In the genomic region with DNA sequence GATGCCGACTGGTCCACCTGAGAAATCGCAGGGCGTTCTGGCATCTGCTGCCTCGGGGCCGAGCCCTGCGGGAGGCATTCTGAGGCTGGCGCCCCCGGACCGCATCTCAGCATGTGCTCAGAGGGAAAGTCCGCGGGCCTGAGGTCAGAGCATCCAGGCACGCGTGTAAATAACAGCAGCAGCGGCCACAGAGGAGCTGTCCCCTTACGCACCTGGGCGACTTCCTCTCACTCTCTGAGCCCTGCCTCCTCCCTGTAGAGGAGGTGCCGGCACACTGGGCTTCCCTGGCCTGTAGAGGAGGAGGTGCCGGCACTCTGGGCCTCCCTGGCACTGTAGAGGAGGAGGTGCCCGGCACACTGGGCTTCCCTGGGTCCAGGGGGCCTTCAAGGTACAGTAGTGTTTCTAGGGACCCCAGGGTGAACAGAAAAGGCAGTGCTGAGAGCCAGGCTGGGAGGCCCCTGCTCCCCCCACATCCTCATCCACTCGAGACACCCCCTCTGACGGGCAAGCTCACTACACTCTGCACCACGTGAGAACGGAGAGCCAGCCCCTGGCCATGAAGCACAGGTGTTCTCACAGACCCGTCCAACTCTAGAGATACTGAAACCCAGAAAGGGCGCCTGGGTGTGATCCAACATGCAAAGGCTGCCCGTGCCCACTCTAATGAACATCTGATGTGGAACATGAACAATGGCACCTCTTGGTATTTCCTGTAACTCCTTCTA, we compare ENCODE assay signal across 14 cellular contexts.
"Had no signal": no experiment of that assay in that cellular context is flagged by ENCODE, and none has a peak within 500 bp of the region (broad histone marks: within the 10 kb centered on the region; RNA-seq: fewer than 3 reads in every experiment).

No MANE protein-coding gene starts in this region.

- DNase-seq: activated CD4-positive, alpha-beta T cell treated with anti-CD3 and anti-CD28 coated beads, Interleukin-2, amount 50 U/mL, for 1 hour; activated naive CD4-positive, alpha-beta T cell treated with anti-CD3 and anti-CD28 coated beads for 36 hours; activated naive CD8-positive, alpha-beta T cell treated with anti-CD3 and anti-CD28 coated beads, Interleukin-2, amount 50 U/mL, for 24 hours; hippocampal formation; kidney; stimulated activated CD4-positive, alpha-beta T cell treated with anti-CD3 and anti-CD28 coated beads, Interleukin-4, amount 100 ng/mL, for 24 hours; stimulated activated naive CD4-positive, alpha-beta T cell treated with Interleukin-2 at 50 U/mL for 16 hours; T-helper 9 cell had no signal

- H3K27ac ChIP-seq: pancreas, skin epidermis had no signal

- H3K4me1 Mint-ChIP-seq: neural crest cell had no signal

- H3K4me3 Mint-ChIP-seq: activated naive CD4-positive, alpha-beta T cell treated with anti-CD3 and anti-CD28 coated beads for 36 hours; activated naive CD8-positive, alpha-beta T cell treated with anti-CD3 and anti-CD28 coated beads, Interleukin-2, amount 50 U/mL, for 24 hours; type B pancreatic cell had no signal

- H3K4me3 ChIP-seq: esophagus muscularis mucosa, pancreas, skin epidermis had no signal

- ATAC-seq: activated CD4-positive, CD25-positive, alpha-beta regulatory T cell treated with anti-CD3 and anti-CD28 coated beads, Interleukin-2, amount 50 U/mL, for 24 hours; activated naive CD8-positive, alpha-beta T cell treated with anti-CD3 and anti-CD28 coated beads, Interleukin-2, amount 50 U/mL, for 24 hours; pancreas had no signal

- H3K27me3 Mint-ChIP-seq: activated naive CD8-positive, alpha-beta T cell treated with anti-CD3 and anti-CD28 coated beads, Interleukin-2, amount 50 U/mL, for 24 hours; type B pancreatic cell had no signal

- H3K9me3 ChIP-seq: esophagus muscularis mucosa, pancreas had no signal

- H3K9me3 Mint-ChIP-seq: activated naive CD4-positive, alpha-beta T cell treated with anti-CD3 and anti-CD28 coated beads for 36 hours; activated naive CD8-positive, alpha-beta T cell treated with anti-CD3 and anti-CD28 coated beads, Interleukin-2, amount 50 U/mL, for 24 hours; type B pancreatic cell had no signal

- H3K27me3 ChIP-seq: esophagus muscularis mucosa, pancreas had no signal

- H3K27ac Mint-ChIP-seq: activated naive CD4-positive, alpha-beta T cell treated with anti-CD3 and anti-CD28 coated beads for 36 hours; activated naive CD8-positive, alpha-beta T cell treated with anti-CD3 and anti-CD28 coated beads, Interleukin-2, amount 50 U/mL, for 24 hours; type B pancreatic cell had no signal

- H3K4me1 ChIP-seq: pancreas had no signal
